In the genomic region with DNA sequence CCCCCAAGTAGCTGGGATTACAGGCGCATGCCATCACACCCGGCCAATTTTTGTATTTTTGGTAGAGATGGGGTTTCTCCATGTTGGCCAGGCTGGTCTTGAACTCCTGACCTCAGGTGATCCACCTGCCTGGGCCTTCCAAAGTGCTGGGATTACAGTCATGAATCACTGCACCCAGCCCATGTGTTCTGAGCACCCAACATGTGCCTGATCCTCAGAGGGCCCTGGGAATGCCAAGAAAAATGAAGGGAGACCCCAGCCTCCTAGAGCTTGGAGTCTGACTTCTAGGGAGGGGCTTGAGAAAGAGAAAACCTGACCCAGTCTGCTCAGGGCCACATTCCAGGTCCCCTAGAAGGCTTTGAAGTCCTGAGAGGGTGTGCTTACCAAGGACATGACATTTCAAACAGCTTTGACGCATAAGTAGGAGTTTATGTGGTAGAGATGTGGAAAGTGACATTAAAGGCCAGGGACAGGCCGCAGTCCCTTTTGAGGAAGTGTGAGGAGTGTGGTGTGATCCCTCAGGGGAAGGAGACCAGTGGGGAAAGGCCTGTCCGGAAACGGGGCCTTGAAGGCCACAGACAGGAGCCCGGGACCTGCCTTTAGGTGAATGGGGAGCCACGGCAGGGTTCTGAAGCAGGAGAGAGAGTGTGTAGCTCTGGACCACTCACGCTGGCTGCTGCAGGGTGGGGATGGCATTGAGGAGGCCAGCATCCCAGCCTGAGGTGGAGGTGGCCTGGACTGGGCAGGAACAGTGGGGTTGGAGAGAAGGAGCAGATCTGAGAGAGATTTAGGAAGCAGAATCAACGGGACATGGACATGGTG, we compare ENCODE assay signal across 15 cellular contexts. TPM values are rescaled to one million over a fixed set of nuclear protein-coding genes. Genes with fewer than 3 reads are reported as not detected.
DNase-seq lines count a peak whose midpoint lies in the region; ATAC-seq lines count a peak whose summit lies in the region.
"Had no signal": no experiment of that assay in that cellular context is flagged by ENCODE, and none has a peak within 500 bp of the region (broad histone marks: within the 10 kb centered on the region; RNA-seq: fewer than 3 reads in every experiment).

No MANE protein-coding gene starts in this region.

- H3K4me1 Mint-ChIP-seq in activated naive CD4-positive, alpha-beta T cell treated with anti-CD3 and anti-CD28 coated beads, Interleukin-2, amount 10 ng/mL, durations not matched to agents 7 days and 5 days, result no peaks in the 10 kb centered on the region
- H3K4me1 Mint-ChIP-seq in activated naive CD4-positive, alpha-beta T cell treated with anti-CD3 and anti-CD28 coated beads for 36 hours (ENCODE audit: low read depth), result peaks cover 11% of the 10 kb centered on the region
- no peaks in the 10 kb centered on the region for H3K4me1 Mint-ChIP-seq in activated naive CD8-positive, alpha-beta T cell treated with anti-CD3 and anti-CD28 coated beads, Interleukin-2, amount 10 ng/mL, durations not matched to agents 7 days and 5 days
- H3K4me1 Mint-ChIP-seq in stimulated activated naive CD8-positive, alpha-beta T cell treated with anti-CD3 and anti-CD28 coated beads, Interleukin-15, Interleukin-2, amounts not matched to agents 100 ng/mL and 50 ng/mL, for 24 hours (ENCODE audit: low read depth), result peaks cover 19% of the 10 kb centered on the region

- CTCF ChIA-PET in activated naive CD4-positive, alpha-beta T cell treated with anti-CD3 and anti-CD28 coated beads, Interleukin-2, amount 10 ng/mL, durations not matched to agents 7 days and 5 days (lab: Charles Lee), result no interaction called here
- CTCF ChIA-PET in activated naive CD4-positive, alpha-beta T cell treated with anti-CD3 and anti-CD28 coated beads for 36 hours (lab: Charles Lee), result interaction anchor here (1.5 kb wide), 1 partner anchor 57 kb away, joined by 3 read pairs; no protein-coding TSS in a partner anchor

- no peaks in the 10 kb centered on the region for H3K9me3 Mint-ChIP-seq in activated naive CD4-positive, alpha-beta T cell treated with anti-CD3 and anti-CD28 coated beads, Interleukin-2, amount 10 ng/mL, durations not matched to agents 7 days and 5 days
- no peaks in the 10 kb centered on the region for H3K9me3 Mint-ChIP-seq in activated naive CD4-positive, alpha-beta T cell treated with anti-CD3 and anti-CD28 coated beads for 36 hours
- no peaks in the 10 kb centered on the region for H3K9me3 Mint-ChIP-seq in activated naive CD8-positive, alpha-beta T cell treated with anti-CD3 and anti-CD28 coated beads, Interleukin-2, amount 10 ng/mL, durations not matched to agents 7 days and 5 days
- H3K9me3 Mint-ChIP-seq in stimulated activated naive CD8-positive, alpha-beta T cell treated with anti-CD3 and anti-CD28 coated beads, Interleukin-15, Interleukin-2, amounts not matched to agents 100 ng/mL and 50 ng/mL, for 24 hours, result no peaks in the 10 kb centered on the region
- H3K9me3 Mint-ChIP-seq: HFFc6; T-helper 1 cell treated with Interleukin-12 subunit alpha and Interleukin-12 subunit beta and Interleukin-4 antibody, amounts not matched to agents 30 μg/mL and 1 μg/mL, for 36 hours had no signal

- ATAC-seq in HG03045 (IDR thresholded peaks at IDR 0.05; ENCODE audit: unreplicated experiment), result peak; percentile 32
- ATAC-seq in activated naive CD8-positive, alpha-beta T cell treated with anti-CD3 and anti-CD28 coated beads, Interleukin-2, amount 10 ng/mL, durations not matched to agents 7 days and 5 days (ENCODE audit: low read depth), result no peak
- ATAC-seq in HG03039 (IDR thresholded peaks at IDR 0.05; ENCODE audit: unreplicated experiment), result no peak
- no peak for ATAC-seq in HG03520 (IDR thresholded peaks at IDR 0.05; ENCODE audit: unreplicated experiment)

- peak overlapping the region; percentile 53 for H3K27ac Mint-ChIP-seq in activated naive CD4-positive, alpha-beta T cell treated with anti-CD3 and anti-CD28 coated beads, Interleukin-2, amount 10 ng/mL, durations not matched to agents 7 days and 5 days
- no peak overlapping the region for H3K27ac Mint-ChIP-seq in activated naive CD4-positive, alpha-beta T cell treated with anti-CD3 and anti-CD28 coated beads for 36 hours
- peak overlapping the region; percentile 16 for H3K27ac Mint-ChIP-seq in activated naive CD8-positive, alpha-beta T cell treated with anti-CD3 and anti-CD28 coated beads, Interleukin-2, amount 10 ng/mL, durations not matched to agents 7 days and 5 days
- peak overlapping the region; percentile 91 for H3K27ac Mint-ChIP-seq in stimulated activated naive CD8-positive, alpha-beta T cell treated with anti-CD3 and anti-CD28 coated beads, Interleukin-15, Interleukin-2, amounts not matched to agents 100 ng/mL and 50 ng/mL, for 24 hours
- H3K27ac Mint-ChIP-seq: HFFc6; T-helper 1 cell treated with Interleukin-12 subunit alpha and Interleukin-12 subunit beta and Interleukin-4 antibody, amounts not matched to agents 30 μg/mL and 1 μg/mL, for 36 hours had no signal

- intact Hi-C loops in activated naive CD4-positive, alpha-beta T cell treated with anti-CD3 and anti-CD28 coated beads for 36 hours (cut with micrococcal nuclease), result loop anchor here (1.0 kb wide), 1 partner anchor 43 kb away; no protein-coding TSS in a partner anchor

- no peaks in the 10 kb centered on the region for H3K36me3 Mint-ChIP-seq in activated naive CD4-positive, alpha-beta T cell treated with anti-CD3 and anti-CD28 coated beads, Interleukin-2, amount 10 ng/mL, durations not matched to agents 7 days and 5 days
- no peaks in the 10 kb centered on the region for H3K36me3 Mint-ChIP-seq in activated naive CD4-positive, alpha-beta T cell treated with anti-CD3 and anti-CD28 coated beads for 36 hours (ENCODE audit: low read depth)
- no peaks in the 10 kb centered on the region for H3K36me3 Mint-ChIP-seq in activated naive CD8-positive, alpha-beta T cell treated with anti-CD3 and anti-CD28 coated beads, Interleukin-2, amount 10 ng/mL, durations not matched to agents 7 days and 5 days
- no peaks in the 10 kb centered on the region for H3K36me3 Mint-ChIP-seq in stimulated activated naive CD8-positive, alpha-beta T cell treated with anti-CD3 and anti-CD28 coated beads, Interleukin-15, Interleukin-2, amounts not matched to agents 100 ng/mL and 50 ng/mL, for 24 hours (ENCODE audit: low read depth)

- peaks cover 16% of the 10 kb centered on the region for H3K27me3 Mint-ChIP-seq in activated naive CD4-positive, alpha-beta T cell treated with anti-CD3 and anti-CD28 coated beads, Interleukin-2, amount 10 ng/mL, durations not matched to agents 7 days and 5 days
- H3K27me3 Mint-ChIP-seq in activated naive CD4-positive, alpha-beta T cell treated with anti-CD3 and anti-CD28 coated beads for 36 hours (ENCODE audit: low read depth), result no peaks in the 10 kb centered on the region
- H3K27me3 Mint-ChIP-seq in activated naive CD8-positive, alpha-beta T cell treated with anti-CD3 and anti-CD28 coated beads, Interleukin-2, amount 10 ng/mL, durations not matched to agents 7 days and 5 days, result peaks cover 5% of the 10 kb centered on the region
- H3K27me3 Mint-ChIP-seq in stimulated activated naive CD8-positive, alpha-beta T cell treated with anti-CD3 and anti-CD28 coated beads, Interleukin-15, Interleukin-2, amounts not matched to agents 100 ng/mL and 50 ng/mL, for 24 hours, result no peaks in the 10 kb centered on the region

- no peak for DNase-seq in activated naive CD4-positive, alpha-beta T cell treated with anti-CD3 and anti-CD28 coated beads, Interleukin-2, amount 10 ng/mL, durations not matched to agents 7 days and 5 days
- no peak for DNase-seq in activated naive CD4-positive, alpha-beta T cell treated with anti-CD3 and anti-CD28 coated beads for 36 hours
- DNase-seq in activated naive CD8-positive, alpha-beta T cell treated with anti-CD3 and anti-CD28 coated beads, Interleukin-2, amount 10 ng/mL, durations not matched to agents 7 days and 5 days, result no peak
- no peak for DNase-seq in G401 (ENCODE audit: low spot score)
- DNase-seq: HFFc6, mesendoderm had no signal

- H3K4me3 Mint-ChIP-seq in activated naive CD4-positive, alpha-beta T cell treated with anti-CD3 and anti-CD28 coated beads, Interleukin-2, amount 10 ng/mL, durations not matched to agents 7 days and 5 days, result no peak overlapping the region
- H3K4me3 Mint-ChIP-seq in activated naive CD4-positive, alpha-beta T cell treated with anti-CD3 and anti-CD28 coated beads for 36 hours, result no peak overlapping the region
- H3K4me3 Mint-ChIP-seq in activated naive CD8-positive, alpha-beta T cell treated with anti-CD3 and anti-CD28 coated beads, Interleukin-2, amount 10 ng/mL, durations not matched to agents 7 days and 5 days, result no peak overlapping the region
- H3K4me3 Mint-ChIP-seq in stimulated activated naive CD8-positive, alpha-beta T cell treated with anti-CD3 and anti-CD28 coated beads, Interleukin-15, Interleukin-2, amounts not matched to agents 100 ng/mL and 50 ng/mL, for 24 hours, result peak overlapping the region; percentile 74
- H3K4me3 Mint-ChIP-seq: HFFc6; T-helper 1 cell treated with Interleukin-12 subunit alpha and Interleukin-12 subunit beta and Interleukin-4 antibody, amounts not matched to agents 30 μg/mL and 1 μg/mL, for 36 hours had no signal

- in situ Hi-C loops in G401 (cut with HindIII; ENCODE audit: low sequenced_read_pairs), result no loop called here

- POLR2A ChIA-PET in activated naive CD8-positive, alpha-beta T cell treated with anti-CD3 and anti-CD28 coated beads, Interleukin-2, amount 10 ng/mL, durations not matched to agents 7 days and 5 days (lab: Charles Lee), result interaction anchor here (0.7 kb wide), 1 partner anchor 628 kb away, joined by 4 read pairs; no protein-coding TSS in a partner anchor

RNA-seq across cellular contexts. Expression of a gene that starts 1.0 kb away (rescaled TPM):
- total RNA-seq in activated naive CD4-positive, alpha-beta T cell treated with anti-CD3 and anti-CD28 coated beads for 36 hours, result 1 to 10 TPM in 1 of 2 experiments, under 1 TPM in 1; 0.72 to 1.0 TPM
- under 1 TPM; 0.17 to 0.33 TPM for total RNA-seq in activated naive CD8-positive, alpha-beta T cell treated with anti-CD3 and anti-CD28 coated beads, Interleukin-2, amount 10 ng/mL, durations not matched to agents 7 days and 5 days
- total RNA-seq in G401 (2014; rRNA removed; shearing (Covaris generic)), result not detected in 2 replicates
- total RNA-seq: astrocyte, Daoy, HFFc6 had no signal

RNA-seq across cellular contexts. Expression of a gene that starts 14.7 kb away (rescaled TPM):
- not detected for total RNA-seq in activated naive CD4-positive, alpha-beta T cell treated with anti-CD3 and anti-CD28 coated beads for 36 hours
- total RNA-seq in activated naive CD8-positive, alpha-beta T cell treated with anti-CD3 and anti-CD28 coated beads, Interleukin-2, amount 10 ng/mL, durations not matched to agents 7 days and 5 days, result not detected
- total RNA-seq in G401 (2014; rRNA removed; shearing (Covaris generic)), result 0.43 TPM in 1 of 2 replicates, not detected in the other
- total RNA-seq: HFFc6 had no signal

RNA-seq across cellular contexts. Expression of a gene that starts 47.0 kb away (rescaled TPM):
- not detected for total RNA-seq in activated naive CD4-positive, alpha-beta T cell treated with anti-CD3 and anti-CD28 coated beads for 36 hours
- total RNA-seq in activated naive CD8-positive, alpha-beta T cell treated with anti-CD3 and anti-CD28 coated beads, Interleukin-2, amount 10 ng/mL, durations not matched to agents 7 days and 5 days, result not detected
- total RNA-seq in G401 (2014; rRNA removed; shearing (Covaris generic)), result not detected in 2 replicates
- total RNA-seq: astrocyte, Daoy, hepatocyte, HFFc6, subcutaneous adipose tissue had no signal
